8 cellular contexts compared by ENCODE assay signal in the genomic region with DNA sequence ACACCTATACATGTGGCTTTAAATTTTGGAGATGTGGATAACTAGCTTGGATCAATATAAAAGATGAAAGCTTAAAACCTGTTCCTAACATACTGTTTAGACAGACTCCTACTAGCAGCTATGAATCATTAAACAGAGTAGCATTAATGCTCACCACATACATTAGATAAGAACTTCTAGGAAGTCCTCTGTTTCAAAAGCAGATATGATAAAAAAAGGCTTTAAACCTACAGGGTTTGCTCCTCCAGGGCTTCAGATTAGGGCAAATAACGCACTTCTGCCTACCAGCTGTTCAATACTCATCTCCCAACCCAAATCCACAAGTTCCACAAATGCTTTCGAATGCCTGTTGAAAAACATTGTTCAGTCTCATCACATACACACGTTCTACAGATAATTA. TPM values are rescaled to one million over a fixed set of nuclear protein-coding genes. Genes with fewer than 3 reads are reported as not detected.
DNase-seq lines count a peak whose midpoint lies in the region; ATAC-seq and TF ChIP-seq lines count a peak whose summit lies in the region.

No MANE protein-coding gene starts in this region.

- peaks cover 11% of the 10 kb centered on the region for H3K4me1 Mint-ChIP-seq in CD14-positive monocyte
- H3K4me1 Mint-ChIP-seq in brain: peaks cover 9% of the 10 kb centered on the region

- no peak overlapping the region for H2AFZ ChIP-seq in Karpas-422 (ENCODE audit: low read length)

- H3K36me3 ChIP-seq in Karpas-422 (ENCODE audit: insufficient read depth, low read length) (no peaks in the 10 kb centered on the region), mesendoderm (ENCODE audit: control insufficient read depth, insufficient read depth, low read length) (no peaks in the 10 kb centered on the region)

- ATAC-seq in HG02759 (IDR thresholded peaks at IDR 0.05; ENCODE audit: unreplicated experiment): no peak

- H3K4ac ChIP-seq in mesendoderm (ENCODE audit: low read depth, low read length): no peak overlapping the region

- H4K20me1 ChIP-seq in Karpas-422 (ENCODE audit: insufficient read depth, low read depth, low read length): peaks cover 37% of the 10 kb centered on the region

- H3K79me1 ChIP-seq in mesendoderm (ENCODE audit: low read length): peaks cover 9% of the 10 kb centered on the region

- H3K9me3 Mint-ChIP-seq in CD14-positive monocyte: no peaks in the 10 kb centered on the region
- H3K9me3 Mint-ChIP-seq in brain: no peaks in the 10 kb centered on the region

- H3K27me3 Mint-ChIP-seq in CD14-positive monocyte (ENCODE audit: low read depth in 3 of 3) (peaks cover 1 to 2% (median 1%) of the 10 kb centered on the region in 3 donors), brain (peaks cover 3% of the 10 kb centered on the region)

- H3K4me3 ChIP-seq in Karpas-422 (ENCODE audit: low read length) (peak overlapping the region; percentile 96), mesendoderm (ENCODE audit: low read length) (peak overlapping the region; percentile 3)

- no peaks in the 10 kb centered on the region for H3K9me3 ChIP-seq in Karpas-422 (ENCODE audit: low read length)

- no peak overlapping the region for H3K56ac ChIP-seq in mesendoderm (ENCODE audit: low read length)

- peak overlapping the region in 3 of 7 donors; percentile 0 to 46 (median 3) for H3K27ac Mint-ChIP-seq in CD14-positive monocyte
- H3K27ac Mint-ChIP-seq in brain: peak overlapping the region in 4 of 5 experiments; percentile 37 to 80 (median 78)

- H2BK5ac ChIP-seq in mesendoderm (ENCODE audit: low read length): no peak overlapping the region

- TF ChIP-seq CTCF in CD14-positive monocyte (IDR thresholded peaks at IDR 0.05) (no peak), brain (conservative IDR thresholded peaks at IDR 0.05) (no peak)

- peaks cover 44% of the 10 kb centered on the region for H3K4me1 ChIP-seq in Karpas-422 (ENCODE audit: low read length)
- peaks cover 2% of the 10 kb centered on the region for H3K4me1 ChIP-seq in mesendoderm (ENCODE audit: control insufficient read depth, low read depth, low read length)

- H3K36me3 Mint-ChIP-seq in CD14-positive monocyte (no peaks in the 10 kb centered on the region), brain (no peaks in the 10 kb centered on the region)

- H3K9me2 ChIP-seq in Karpas-422 (replicated peaks; ENCODE audit: insufficient read depth, low read length): no peaks in the 10 kb centered on the region

- no peak overlapping the region for H2BK15ac ChIP-seq in mesendoderm (replicated peaks; ENCODE audit: low read depth)

- H3K4me2 ChIP-seq in Karpas-422 (ENCODE audit: low read depth, low read length, poor library complexity, severe bottlenecking) (peak overlapping the region; percentile 93), mesendoderm (ENCODE audit: low read length) (peak overlapping the region; percentile 15)

- no CpG with 5 or more reads among the region's 3 CpGs for WGBS in mesendoderm (ENCODE audit: extremely low coverage, insufficient coverage, low lambda C conversion rate)

- H2BK120ac ChIP-seq in mesendoderm (ENCODE audit: low read depth, low read length): no peak overlapping the region

- H4K5ac ChIP-seq in mesendoderm (ENCODE audit: low read length): no peak overlapping the region

- DNase-seq in CD14-positive monocyte (ENCODE audit: low spot score): no peak
- no peak for DNase-seq in Karpas-422
- DNase-seq in mesendoderm: no peak
- no peak for DNase-seq in NCI-H1930 (lab: John Stamatoyannopoulos, UW)
- no peak for DNase-seq in GM19238 (ENCODE audit: insufficient read length, low spot score)
- DNase-seq in NCI-H446 (lab: John Stamatoyannopoulos, UW): no peak

- H3K4me3 Mint-ChIP-seq in CD14-positive monocyte (peak overlapping the region; percentile 88 to 97), brain (peak overlapping the region in 1 of 5 experiments; percentile 90)

- H3K27me3 ChIP-seq in Karpas-422 (ENCODE audit: low read length) (no peaks in the 10 kb centered on the region), mesendoderm (ENCODE audit: insufficient read depth, low read length, poor library complexity) (no peaks in the 10 kb centered on the region)

- H4K8ac ChIP-seq in mesendoderm (ENCODE audit: low read depth, low read length): no peak overlapping the region

- H3K79me2 ChIP-seq in Karpas-422 (ENCODE audit: low read length): peaks cover 61% of the 10 kb centered on the region
- peaks cover 42% of the 10 kb centered on the region for H3K79me2 ChIP-seq in mesendoderm (ENCODE audit: control insufficient read depth, insufficient read depth, low read length)

- H3K9ac ChIP-seq in Karpas-422 (ENCODE audit: low read length) (peak overlapping the region; percentile 93), mesendoderm (ENCODE audit: low read length) (peak overlapping the region; percentile 43)

- H3K23ac ChIP-seq in mesendoderm (ENCODE audit: low read length): no peak overlapping the region

- intact Hi-C loops in CD14-positive monocyte (cut with micrococcal nuclease): loop anchor here (5.0 to 10.0 kb wide), 4 partner anchors 34 to 172 kb away; a partner anchor contains a TSS

- no peak overlapping the region for H3K18ac ChIP-seq in mesendoderm (ENCODE audit: low read length)

- no peak overlapping the region for H3K27ac ChIP-seq in Karpas-422 (ENCODE audit: low read length)
- H3K27ac ChIP-seq in mesendoderm (ENCODE audit: low read depth, low read length): no peak overlapping the region

- H2AK5ac ChIP-seq in mesendoderm (ENCODE audit: low read length): no peak overlapping the region

RNA-seq across cellular contexts. Expression of a gene that starts 1.5 kb away (rescaled TPM):
- 10 to 100 TPM; 11.9 to 14.0 TPM for polyA plus RNA-seq in CD14-positive monocyte
- total RNA-seq in Karpas-422 (2014; rRNA removed; shearing (Covaris generic); ENCODE audit: low replicate concordance): 43.3 and 82.6 TPM in 2 replicates
- 60.7 TPM for polyA plus RNA-seq in brain (ENCODE audit: insufficient read depth, low read depth, low replicate concordance)
- 65.6 TPM for polyA plus RNA-seq in mesendoderm (2013, experiment 1 of 2)
- 66.6 TPM for polyA plus RNA-seq in mesendoderm (2013, experiment 2 of 2)

RNA-seq across cellular contexts. Expression of a gene that starts 42.0 kb away (rescaled TPM):
- polyA plus RNA-seq in CD14-positive monocyte (100 to 1,000 TPM; 142 to 174 TPM), brain (ENCODE audit: insufficient read depth, low read depth, low replicate concordance) (59.3 TPM)
- 153 and 219 TPM in 2 replicates for total RNA-seq in Karpas-422 (2014; rRNA removed; shearing (Covaris generic); ENCODE audit: low replicate concordance)
- 307 TPM for polyA plus RNA-seq in mesendoderm (2013, experiment 1 of 2)
- polyA plus RNA-seq in mesendoderm (2013, experiment 2 of 2): 307 TPM
